Comparison of ENCODE assay signal across 2 cellular contexts in the genomic region with DNA sequence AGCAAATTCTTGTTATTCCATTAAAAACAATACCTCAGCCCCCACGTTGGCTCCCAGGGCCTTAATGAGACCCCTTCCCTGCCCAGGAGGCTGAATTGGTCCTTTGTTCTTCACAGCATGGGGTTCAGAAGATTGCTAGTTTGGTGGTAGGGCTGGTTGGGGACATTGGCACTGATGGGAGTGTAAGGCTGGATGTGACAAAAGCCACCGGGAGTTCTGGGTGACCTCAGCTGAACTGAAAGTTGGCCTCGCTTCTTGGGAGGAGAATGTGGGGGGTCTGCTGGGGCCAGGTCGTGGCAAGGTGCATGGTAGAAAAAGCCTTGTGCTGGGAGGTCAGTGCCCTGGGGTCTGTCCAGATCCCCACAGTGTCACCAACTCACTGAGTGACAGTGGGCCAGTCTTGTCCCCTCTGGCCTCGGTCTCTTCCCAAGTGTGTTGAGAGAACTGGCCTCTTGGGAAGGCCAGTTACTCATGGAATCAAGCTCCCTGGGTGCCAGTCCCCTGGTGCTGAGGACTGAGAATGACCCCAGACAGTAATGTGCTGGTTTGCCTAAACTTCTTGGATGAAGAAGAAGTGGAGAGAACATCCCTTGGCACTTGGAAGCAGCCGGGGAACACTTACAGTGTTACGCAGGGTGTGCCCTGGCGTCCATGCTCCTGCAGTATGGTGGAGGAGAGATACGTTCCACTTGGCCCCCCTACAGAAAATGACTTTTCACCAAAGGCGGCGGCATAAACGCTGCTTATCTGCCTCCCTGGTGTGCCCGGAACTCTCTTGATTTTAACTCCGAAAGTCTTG.
TF ChIP-seq lines count a peak whose summit lies in the region.

No MANE protein-coding gene starts in this region.

TF ChIP-seq in SK-N-SH, 30 proteins besides CTCF, POLR2A, EP300 and RAD21 (continued from another document):
- TF ChIP-seq USF1 (IDR thresholded peaks at IDR 0.05; ENCODE audit: borderline replicate concordance, low read depth) (no peak), RCOR1 (IDR thresholded peaks at IDR 0.05; ENCODE audit: low read length) (no peak)

TF ChIP-seq in SK-N-SH treated with all-trans-retinoic acid at 6 μM for 48 hours, 23 proteins besides CTCF, POLR2A, EP300 and RAD21 (continued from another document):
- TF ChIP-seq POU6F1 (CRISPR knock-in tag; IDR thresholded peaks at IDR 0.05; ENCODE audit: borderline replicate concordance, low read depth) (no peak), PPARA (CRISPR knock-in tag; IDR thresholded peaks at IDR 0.05; ENCODE audit: borderline replicate concordance) (no peak), ZC3H10 (CRISPR knock-in tag; IDR thresholded peaks at IDR 0.05) (no peak), TOX (CRISPR knock-in tag; IDR thresholded peaks at IDR 0.05; ENCODE audit: borderline replicate concordance) (no peak)
